In genomic region chr5:36878421-36879088, GRCh38 we compare ENCODE assay signal across 1 cellular context.
TF ChIP-seq lines count a peak whose summit lies in the region.

No MANE protein-coding gene starts in this region.

TF ChIP-seq in HEK293, 187 proteins besides CTCF, POLR2A, EP300 and RAD21 (continued from another document and continues in another):
- TF ChIP-seq ZNF692 (tag by site-specific recombination; IDR thresholded peaks at IDR 0.05) (no peak), ZNF140 (tag by site-specific recombination; IDR thresholded peaks at IDR 0.05) (no peak), SETDB1 (IDR thresholded peaks at IDR 0.05; ENCODE audit: insufficient read length, low read length) (no peak), ZNF121 (tag by site-specific recombination; IDR thresholded peaks at IDR 0.05) (no peak), ZNF624 (tag by site-specific recombination; IDR thresholded peaks at IDR 0.05) (no peak), SCRT2 (tag by site-specific recombination; IDR thresholded peaks at IDR 0.05) (no peak), RBAK (tag by site-specific recombination; IDR thresholded peaks at IDR 0.05) (no peak), BCL11B (tag by site-specific recombination; IDR thresholded peaks at IDR 0.05; ENCODE audit: low read depth) (no peak), ZNF16 (tag by site-specific recombination; IDR thresholded peaks at IDR 0.05; ENCODE audit: low read depth) (no peak), ZEB2 (tag by site-specific recombination; IDR thresholded peaks at IDR 0.05) (no peak), ZNF18 (tag by site-specific recombination; IDR thresholded peaks at IDR 0.05) (no peak), ZSCAN18 (tag by site-specific recombination; IDR thresholded peaks at IDR 0.05) (no peak), ZBTB1 (tag by site-specific recombination; IDR thresholded peaks at IDR 0.05) (0 out of 2 replicates have a peak, but pooled peaks have one; percentile 44), ZNF175 (tag by site-specific recombination; IDR thresholded peaks at IDR 0.05) (no peak), ZNF169 (tag by site-specific recombination; IDR thresholded peaks at IDR 0.05) (no peak), ZNF785 (tag by site-specific recombination; IDR thresholded peaks at IDR 0.05) (no peak), ZNF558 (tag by site-specific recombination; IDR thresholded peaks at IDR 0.05) (no peak; the same call in 1 of the 2 replicates), ZNF76 (tag by site-specific recombination; IDR thresholded peaks at IDR 0.05; ENCODE audit: borderline replicate concordance, low read depth) (peak; percentile 61), IKZF3 (tag by site-specific recombination; IDR thresholded peaks at IDR 0.05) (peak; percentile 95), ZNF350 (tag by site-specific recombination; IDR thresholded peaks at IDR 0.05) (no peak), ZNF335 (tag by site-specific recombination; conservative IDR thresholded peaks at IDR 0.05) (peak; percentile 72), ZNF513 (tag by site-specific recombination; IDR thresholded peaks at IDR 0.05) (no peak), ZNF398 (tag by site-specific recombination; IDR thresholded peaks at IDR 0.05) (peak; percentile 89), ZSCAN30 (tag by site-specific recombination; IDR thresholded peaks at IDR 0.05) (peak; percentile 74), ZFHX2 (tag by site-specific recombination; conservative IDR thresholded peaks at IDR 0.05) (no peak), ZNF433 (tag by site-specific recombination; IDR thresholded peaks at IDR 0.05; ENCODE audit: low read depth) (no peak), ZNF404 (tag by site-specific recombination; IDR thresholded peaks at IDR 0.05) (no peak), PRDM6 (tag by site-specific recombination; IDR thresholded peaks at IDR 0.05) (peak; percentile 99), MZF1 (tag by site-specific recombination; IDR thresholded peaks at IDR 0.05; ENCODE audit: borderline replicate concordance) (peak; percentile 83), ZNF600 (tag by site-specific recombination; IDR thresholded peaks at IDR 0.05) (peak; percentile 54; the same call in 1 of the 2 replicates), YY1 (tag by site-specific recombination; IDR thresholded peaks at IDR 0.05) (no peak), INSM2 (tag by site-specific recombination; IDR thresholded peaks at IDR 0.05) (peak; percentile 9; the same call in 1 of the 2 replicates), SP7 (tag by site-specific recombination; IDR thresholded peaks at IDR 0.05) (no peak), SCRT1 (tag by site-specific recombination; IDR thresholded peaks at IDR 0.05; ENCODE audit: borderline replicate concordance) (no peak), ZNF830 (tag by site-specific recombination; IDR thresholded peaks at IDR 0.05; ENCODE audit: low read depth) (no peak; the same call in 1 of the 2 replicates), ZNF214 (tag by site-specific recombination; IDR thresholded peaks at IDR 0.05; ENCODE audit: borderline replicate concordance) (no peak), ZBTB6 (tag by site-specific recombination; IDR thresholded peaks at IDR 0.05) (no peak), KLF1 (tag by site-specific recombination; IDR thresholded peaks at IDR 0.05) (no peak), WT1 (tag by site-specific recombination; IDR thresholded peaks at IDR 0.05) (peak; percentile 33; the same call in 1 of the 2 replicates), ZNF157 (tag by site-specific recombination; IDR thresholded peaks at IDR 0.05) (no peak), ZNF621 (tag by site-specific recombination; IDR thresholded peaks at IDR 0.05) (no peak), ZBTB8A (tag by site-specific recombination; IDR thresholded peaks at IDR 0.05) (peak; percentile 33; the same call in 1 of the 2 replicates), ZSCAN23 (tag by site-specific recombination; IDR thresholded peaks at IDR 0.05) (no peak), ZNF112 (tag by site-specific recombination; IDR thresholded peaks at IDR 0.05) (no peak), KLF16 (tag by site-specific recombination; IDR thresholded peaks at IDR 0.05) (no peak), ZNF302 (tag by site-specific recombination; IDR thresholded peaks at IDR 0.05; ENCODE audit: low read depth) (no peak), ZBTB26 (tag by site-specific recombination; optimal IDR thresholded peaks at IDR 0.05) (no peak), ZNF596 (tag by site-specific recombination; IDR thresholded peaks at IDR 0.05) (0 out of 2 replicates have a peak, but pooled peaks have one; percentile 21), PBX3 (CRISPR knock-in tag; IDR thresholded peaks at IDR 0.05) (no peak), ZNF221 (tag by site-specific recombination; IDR thresholded peaks at IDR 0.05; ENCODE audit: borderline replicate concordance) (no peak), ZNF660 (tag by site-specific recombination; IDR thresholded peaks at IDR 0.05) (peak; percentile 67)
